In the genomic region with DNA sequence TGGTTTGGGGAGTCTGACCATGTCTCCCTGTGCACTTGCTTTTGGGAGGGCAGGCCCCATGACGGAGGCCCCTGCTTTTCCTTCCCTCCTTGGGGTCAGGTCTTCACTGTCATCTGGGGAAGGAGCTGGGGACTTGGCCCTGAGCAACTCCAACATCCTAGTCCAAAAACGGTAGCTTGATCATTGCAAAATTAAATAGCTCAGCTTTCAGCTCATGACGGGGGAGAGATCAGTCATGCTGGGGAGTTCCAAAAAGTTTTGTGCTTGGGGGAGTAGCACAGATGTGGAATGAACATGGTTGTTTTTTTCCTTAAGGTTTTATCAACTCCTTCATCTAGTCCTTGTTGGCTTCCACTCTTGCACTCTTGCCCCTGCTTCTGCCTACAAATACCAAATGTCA, we compare ENCODE assay signal across 21 cellular contexts.
"Had no signal": no experiment of that assay in that cellular context is flagged by ENCODE, and none has a peak within 500 bp of the region (broad histone marks: within the 10 kb centered on the region; RNA-seq: fewer than 3 reads in every experiment).

No MANE protein-coding gene starts in this region.

- DNase-seq: colonic mucosa; dermis blood vessel endothelial cell; dorsolateral prefrontal cortex; effector CD4-positive, alpha-beta T cell; effector memory CD4-positive, alpha-beta T cell; foreskin fibroblast; foreskin melanocyte; gastrocnemius medialis; glutamatergic neuron; heart right ventricle; hippocampal formation; left cardiac atrium; left lung; left ventricle myocardium superior; lower lobe of right lung; mesenchymal stem cell; mucosa of descending colon; naive B cell had no signal

- H3K9me3 ChIP-seq: colonic mucosa, esophagus muscularis mucosa, gastrocnemius medialis, heart right ventricle, left lung, lower lobe of right lung, mucosa of descending colon had no signal

- H3K4me1 ChIP-seq: colonic mucosa, gastrocnemius medialis, heart right ventricle, left lung, lower lobe of right lung had no signal

- H3K4me3 ChIP-seq: colonic mucosa, dorsolateral prefrontal cortex, esophagus muscularis mucosa, gastrocnemius medialis, heart right ventricle, left lung, lower lobe of right lung, mucosa of descending colon had no signal

- H3K36me3 ChIP-seq: colonic mucosa had no signal

- ATAC-seq: left cardiac atrium, left lung, left ventricle myocardium superior, lower lobe of right lung, mucosa of descending colon had no signal

- H3K27me3 ChIP-seq: colonic mucosa, dorsolateral prefrontal cortex, esophagus muscularis mucosa, gastrocnemius medialis, heart right ventricle, left lung had no signal

- FAIRE-seq: endothelial cell of umbilical vein, islet of Langerhans had no signal

- H3K27ac ChIP-seq: colonic mucosa, gastrocnemius medialis, heart right ventricle, left lung, lower lobe of right lung had no signal
